ENCODE assay signal across 27 cellular contexts in the genomic region with DNA sequence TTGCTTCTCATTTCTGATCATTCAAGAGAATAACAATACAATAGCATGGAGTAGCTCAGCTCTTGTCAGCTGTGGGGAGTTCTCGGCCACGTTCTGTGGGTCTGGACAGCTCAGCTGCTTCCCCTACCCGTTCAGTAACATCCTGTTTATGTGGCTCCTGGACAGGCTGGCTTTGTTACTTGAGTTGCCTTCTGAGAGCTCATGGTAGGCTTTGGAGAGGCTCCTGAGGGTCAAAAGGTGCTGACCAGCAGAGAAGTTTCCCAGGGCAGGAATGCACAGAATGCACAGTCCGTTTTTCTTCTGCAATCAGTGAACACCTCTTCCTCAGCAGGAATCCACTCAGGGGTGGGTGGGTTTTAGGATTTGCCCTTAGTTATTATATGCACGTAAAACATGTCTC. TPM values are rescaled to one million over a fixed set of nuclear protein-coding genes. Genes with fewer than 3 reads are reported as not detected.
DNase-seq lines count a peak whose midpoint lies in the region; ATAC-seq, FAIRE-seq and TF ChIP-seq lines count a peak whose summit lies in the region.
"Had no signal": no experiment of that assay in that cellular context is flagged by ENCODE, and none has a peak within 500 bp of the region (broad histone marks: within the 10 kb centered on the region; RNA-seq: fewer than 3 reads in every experiment).

No MANE protein-coding gene starts in this region.

- H3K36me3 Mint-ChIP-seq in CD4-positive, alpha-beta T cell (ENCODE audit: low read depth) = no peaks in the 10 kb centered on the region
- H3K36me3 Mint-ChIP-seq: CD4-positive, CD25-positive, alpha-beta regulatory T cell had no signal

- no peaks in the 10 kb centered on the region for H4K20me1 ChIP-seq in SK-N-SH (ENCODE audit: insufficient read depth)

- H3F3A ChIP-seq in SK-N-SH (replicated peaks; ENCODE audit: insufficient read depth) = no peaks in the 10 kb centered on the region

- H3K9ac ChIP-seq in SK-N-SH = no peak overlapping the region
- H3K9ac ChIP-seq: GM23248 had no signal

- intact Hi-C loops in CD4-positive, alpha-beta T cell (cut with DNase I, micrococcal nuclease) = no loop called here

- ATAC-seq in CD4-positive, alpha-beta T cell (ENCODE audit: poor library complexity) = no peak
- ATAC-seq: A549, PC-3 had no signal

- H3K9me2 ChIP-seq in SK-N-SH = no peaks in the 10 kb centered on the region

- H3K27me3 ChIP-seq in bronchial epithelial cell (ENCODE audit: control insufficient read depth, insufficient read depth, low read length) (no peaks in the 10 kb centered on the region), SK-N-SH (ENCODE audit: insufficient read depth) (no peaks in the 10 kb centered on the region)
- no peaks in the 10 kb centered on the region for H3K27me3 ChIP-seq in CD4-positive, alpha-beta T cell (ENCODE audit: control insufficient read depth, insufficient read depth, low read length)
- H3K27me3 ChIP-seq: MG63 had no signal

- WGBS in mesodermal cell (ENCODE audit: insufficient coverage in 2 of 2), 2 experiments = 65 to 70% methylated on average over 3 to 4 of the region's 5 CpGs
- 29% methylated on average over 1 of the region's 5 CpGs for WGBS in SK-N-SH (ENCODE audit: low lambda C conversion rate)

- POLR2A ChIA-PET in CD4-positive, alpha-beta T cell (lab: Charles Lee) = no interaction called here
- POLR2A ChIA-PET in SK-N-SH (lab: Yijun Ruan, JAX) = no interaction called here

- H3K4me3 Mint-ChIP-seq in CD4-positive, alpha-beta T cell = no peak overlapping the region
- H3K4me3 Mint-ChIP-seq: B cell; CD4-positive, CD25-positive, alpha-beta regulatory T cell; H9; HFFc6 had no signal

- TF ChIP-seq EP300 in SK-N-SH (IDR thresholded peaks at IDR 0.05; ENCODE audit: borderline replicate concordance in 1 of 2, low read depth in 1 of 2, low read length in 1 of 2) = no peak

- peak; percentile 6 for DNase-seq in A172 (ENCODE audit: low spot score)
- DNase-seq in M059J (ENCODE audit: low read depth) = peak; percentile 57
- no peak for DNase-seq in bronchial epithelial cell (ENCODE audit: low read depth)
- no peak for DNase-seq in SIG-M5 (lab: John Stamatoyannopoulos, UW)
- no peak for DNase-seq in CD4-positive, alpha-beta T cell
- DNase-seq in SK-N-SH = no peak
- no peak for DNase-seq in NCI-H2029 (lab: John Stamatoyannopoulos, UW)
- DNase-seq: CD4-positive, CD25-positive, alpha-beta regulatory T cell; COR-L47; DMS79 treated with DMSO at 0.1 percent for 48 hours; GM23248; H9; HFFc6; Kasumi-1; MG63; NCI-H1048; NCI-H1417 treated with DMSO at 0.1 percent for 48 hours; NCI-H187; NCI-H2227 treated with DMSO at 0.1 percent for 48 hours; NCI-H524; PC-3; Right ventricle myocardium superior had no signal

- H3K4me1 ChIP-seq in mesodermal cell (ENCODE audit: control insufficient read depth, insufficient read depth, low read length, poor library complexity, severe bottlenecking) (peaks cover 10% of the 10 kb centered on the region), SK-N-SH (ENCODE audit: control insufficient read depth in 1 of 2, insufficient read depth in 2 of 2, low read depth in 1 of 2, low read length in 1 of 2) (no peaks in the 10 kb centered on the region; a peak in 1 of 4 replicates)
- H3K4me1 ChIP-seq: A549 had no signal

- H3K36me3 ChIP-seq in bronchial epithelial cell (ENCODE audit: control insufficient read depth, insufficient read depth, low read length) (no peaks in the 10 kb centered on the region), mesodermal cell (ENCODE audit: control insufficient read depth, insufficient read depth, low read length) (no peaks in the 10 kb centered on the region), SK-N-SH (replicated peaks in 1 of 2; ENCODE audit: control insufficient read depth in 1 of 2, insufficient read depth in 2 of 2, low read length in 1 of 2) (no peaks in the 10 kb centered on the region)
- H3K36me3 ChIP-seq: MG63 had no signal

- no peaks in the 10 kb centered on the region for H3K4me1 Mint-ChIP-seq in CD4-positive, alpha-beta T cell (ENCODE audit: low read depth)
- H3K4me1 Mint-ChIP-seq: B cell; CD4-positive, CD25-positive, alpha-beta regulatory T cell had no signal

- no peak overlapping the region for H3K4me2 ChIP-seq in SK-N-SH
- H3K4me2 ChIP-seq: A549 had no signal

- FAIRE-seq in bronchial epithelial cell (lab: Jason Lieb, UNC) = peak; percentile 58
- FAIRE-seq: A549, GM12891 had no signal

- H3K27ac Mint-ChIP-seq in CD4-positive, alpha-beta T cell = no peak overlapping the region
- H3K27ac Mint-ChIP-seq: B cell; CD4-positive, CD25-positive, alpha-beta regulatory T cell; H9; HFFc6 had no signal

- TF ChIP-seq CTCF in bronchial epithelial cell (IDR thresholded peaks at IDR 0.05; ENCODE audit: insufficient read depth, low read length, severe bottlenecking) (no peak), SK-N-SH (IDR thresholded peaks at IDR 0.05) (no peak)
- no peak for TF ChIP-seq CTCF in CD4-positive, alpha-beta T cell (IDR thresholded peaks at IDR 0.05)

- H2AFZ ChIP-seq in SK-N-SH (ENCODE audit: low read depth) = no peak overlapping the region
- H2AFZ ChIP-seq: GM23248 had no signal

- H3K27me3 Mint-ChIP-seq in CD4-positive, alpha-beta T cell = peaks cover 9% of the 10 kb centered on the region
- H3K27me3 Mint-ChIP-seq: B cell; CD4-positive, CD25-positive, alpha-beta regulatory T cell had no signal

- H3K27ac ChIP-seq in mesodermal cell (ENCODE audit: low read depth, low read length, severe bottlenecking) (peak overlapping the region; percentile 47), SK-N-SH (ENCODE audit: low read depth in 2 of 2, low read length in 1 of 2) (no peak overlapping the region)
- no peak overlapping the region for H3K27ac ChIP-seq in CD4-positive, alpha-beta T cell (ENCODE audit: low read depth, low read length)
- H3K27ac ChIP-seq: A549, GM23248, SK-N-MC had no signal

- H3K9me3 Mint-ChIP-seq in CD4-positive, alpha-beta T cell = no peaks in the 10 kb centered on the region
- H3K9me3 Mint-ChIP-seq: CD4-positive, CD25-positive, alpha-beta regulatory T cell; H9 had no signal

- TF ChIP-seq RAD21 in SK-N-SH (IDR thresholded peaks at IDR 0.05; ENCODE audit: low read length) = no peak

- H3K4me3 ChIP-seq in bronchial epithelial cell (ENCODE audit: low read depth, low read length) (no peak overlapping the region), mesodermal cell (ENCODE audit: extremely low read depth, insufficient read depth, low read length, poor library complexity, severe bottlenecking) (no peak overlapping the region), SK-N-SH (ENCODE audit: low read depth in 2 of 2, low read length in 1 of 2) (no peak overlapping the region)
- H3K4me3 ChIP-seq: A549, GM23248, MG63, SK-N-MC had no signal

- CTCF ChIA-PET in CD4-positive, alpha-beta T cell (lab: Charles Lee) = no interaction called here
- CTCF ChIA-PET in SK-N-SH (lab: Yijun Ruan, JAX) = no interaction called here

- H3K9me3 ChIP-seq in mesodermal cell (ENCODE audit: control insufficient read depth, low read length) (no peaks in the 10 kb centered on the region), SK-N-SH (no peaks in the 10 kb centered on the region)
- H3K9me3 ChIP-seq in CD4-positive, alpha-beta T cell (ENCODE audit: control insufficient read depth, low read length) = no peaks in the 10 kb centered on the region
- H3K9me3 ChIP-seq: A549, MG63 had no signal

- no peaks in the 10 kb centered on the region for H3K79me2 ChIP-seq in SK-N-SH (ENCODE audit: insufficient read depth)

TF ChIP-seq in SK-N-SH, 30 proteins besides CTCF, POLR2A, EP300 and RAD21 (continues in another document):
- TF ChIP-seq IRF3 (IDR thresholded peaks at IDR 0.05; ENCODE audit: low read depth, low read length) (no peak), RFX5 (IDR thresholded peaks at IDR 0.05; ENCODE audit: low read length) (no peak), RCOR1 (IDR thresholded peaks at IDR 0.05; ENCODE audit: low read length) (no peak), TCF12 (IDR thresholded peaks at IDR 0.05) (no peak), FOSL2 (IDR thresholded peaks at IDR 0.05; ENCODE audit: borderline replicate concordance, low read depth) (no peak), USF2 (IDR thresholded peaks at IDR 0.05; ENCODE audit: borderline replicate concordance, low read depth, low read length) (no peak), CHD2 (IDR thresholded peaks at IDR 0.05; ENCODE audit: low read length, partially characterized antibody) (no peak)
- TF ChIP-seq, protein P1, sequence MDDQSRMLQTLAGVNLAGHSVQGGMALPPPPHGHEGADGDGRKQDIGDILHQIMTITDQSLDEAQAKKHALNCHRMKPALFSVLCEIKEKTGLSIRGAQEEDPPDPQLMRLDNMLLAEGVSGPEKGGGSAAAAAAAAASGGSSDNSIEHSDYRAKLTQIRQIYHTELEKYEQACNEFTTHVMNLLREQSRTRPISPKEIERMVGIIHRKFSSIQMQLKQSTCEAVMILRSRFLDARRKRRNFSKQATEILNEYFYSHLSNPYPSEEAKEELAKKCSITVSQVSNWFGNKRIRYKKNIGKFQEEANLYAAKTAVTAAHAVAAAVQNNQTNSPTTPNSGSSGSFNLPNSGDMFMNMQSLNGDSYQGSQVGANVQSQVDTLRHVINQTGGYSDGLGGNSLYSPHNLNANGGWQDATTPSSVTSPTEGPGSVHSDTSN (IDR thresholded peaks at IDR 0.05) = no peak

RNA-seq across cellular contexts. Expression of gene KAZN, which starts 36.0 kb away (rescaled TPM):
- 1.7 and 2.1 TPM in 2 replicates for total RNA-seq in A172 (2014; rRNA removed; shearing (Covaris generic))
- total RNA-seq in M059J (2014; rRNA removed; shearing (Covaris generic)) = 2.0 and 6.4 TPM in 2 replicates
- total RNA-seq in bronchial epithelial cell = 4.4 and 4.7 TPM in 2 replicates
- polyA plus RNA-seq in mesodermal cell (2013, experiment 1 of 2) = 16.1 TPM
- 13.2 TPM for polyA plus RNA-seq in mesodermal cell (2013, experiment 2 of 2)
- under 1 TPM; 0.22 to 0.55 TPM for total RNA-seq in CD4-positive, alpha-beta T cell
- polyA plus RNA-seq in SK-N-SH (2012; rRNA removed) = 6.8 and 7.7 TPM in 2 replicates
- 5.9 and 6.6 TPM in 2 replicates for polyA plus RNA-seq in SK-N-SH (2012; cell fraction: cytosol; rRNA removed)
- polyA plus RNA-seq in SK-N-SH (2012; cell fraction: nucleus; rRNA removed) = 16.0 and 17.3 TPM in 2 replicates
- total RNA-seq: CD4-positive, CD25-positive, alpha-beta regulatory T cell had no signal
- polyA plus RNA-seq: CD4-positive, CD25-positive, alpha-beta regulatory T cell had no signal

Comparison
In these comparisons a context has a peak if more than half of its experiments do, and no peak if none do; other contexts are left out.
1. DNase-seq: peak in A172 (single experiment) and M059J (single experiment); none in bronchial epithelial cell (single experiment), SIG-M5 (single experiment), CD4-positive, alpha-beta T cell (0 of 10), SK-N-SH (single experiment) and NCI-H2029 (single experiment).